In the genomic region with DNA sequence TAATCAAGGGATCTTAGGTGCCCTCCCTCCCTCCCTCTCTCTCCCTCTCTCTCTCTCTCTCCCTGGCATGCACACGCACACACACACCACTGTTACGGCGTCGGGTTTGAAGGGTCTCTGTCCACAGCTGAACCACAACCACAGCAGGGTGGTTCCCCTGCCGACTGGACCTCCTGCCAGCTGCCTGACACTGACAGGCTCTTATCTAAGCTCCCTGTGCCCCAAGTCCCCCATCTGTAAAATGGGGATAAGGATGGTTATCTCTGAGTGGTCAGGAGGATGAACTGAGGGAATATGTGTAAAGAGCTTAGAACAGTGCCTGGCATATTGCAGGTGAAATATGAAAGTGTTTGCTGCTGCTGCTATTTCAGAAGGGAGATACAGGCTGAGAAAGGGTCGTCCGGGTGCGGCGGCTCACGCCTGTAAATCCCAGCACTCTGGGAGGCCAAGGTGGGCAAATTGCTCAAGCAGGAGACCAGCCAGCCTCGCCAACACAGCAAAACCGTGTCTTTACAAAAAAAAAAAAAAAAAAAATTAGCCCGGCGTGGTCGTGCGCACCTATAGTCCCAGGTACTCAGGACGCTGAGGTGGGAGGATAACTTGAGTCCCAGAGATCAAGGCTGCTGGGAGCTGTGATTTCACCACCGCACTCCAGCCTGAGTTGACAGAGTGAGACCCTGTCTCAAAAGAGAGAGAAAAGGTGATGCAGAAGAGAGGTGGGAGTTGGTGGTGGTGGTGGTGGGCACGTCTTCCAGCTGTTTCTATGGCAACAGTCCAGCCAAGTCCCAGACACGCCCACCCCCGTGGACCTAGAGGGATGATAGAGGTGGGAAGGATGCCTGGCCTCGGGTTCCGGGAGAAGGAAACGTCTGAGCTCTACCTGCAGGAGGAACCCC, we compare ENCODE assay signal across 1 cellular context.
TF ChIP-seq lines count a peak whose summit lies in the region.

No MANE protein-coding gene starts in this region.

TF ChIP-seq in K562, 482 proteins besides CTCF, POLR2A, EP300 and RAD21 (continues in another document):
- TF ChIP-seq PML (IDR thresholded peaks at IDR 0.05; ENCODE audit: low read length), result 0 out of 2 replicates have a peak, but pooled peaks have one; percentile 38
- TF ChIP-seq, protein P1, sequence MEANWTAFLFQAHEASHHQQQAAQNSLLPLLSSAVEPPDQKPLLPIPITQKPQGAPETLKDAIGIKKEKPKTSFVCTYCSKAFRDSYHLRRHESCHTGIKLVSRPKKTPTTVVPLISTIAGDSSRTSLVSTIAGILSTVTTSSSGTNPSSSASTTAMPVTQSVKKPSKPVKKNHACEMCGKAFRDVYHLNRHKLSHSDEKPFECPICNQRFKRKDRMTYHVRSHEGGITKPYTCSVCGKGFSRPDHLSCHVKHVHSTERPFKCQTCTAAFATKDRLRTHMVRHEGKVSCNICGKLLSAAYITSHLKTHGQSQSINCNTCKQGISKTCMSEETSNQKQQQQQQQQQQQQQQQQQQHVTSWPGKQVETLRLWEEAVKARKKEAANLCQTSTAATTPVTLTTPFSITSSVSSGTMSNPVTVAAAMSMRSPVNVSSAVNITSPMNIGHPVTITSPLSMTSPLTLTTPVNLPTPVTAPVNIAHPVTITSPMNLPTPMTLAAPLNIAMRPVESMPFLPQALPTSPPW (CRISPR knock-in tag; IDR thresholded peaks at IDR 0.05), result 0 out of 2 replicates have a peak, but pooled peaks have one; percentile 26
- TF ChIP-seq, protein P2, sequence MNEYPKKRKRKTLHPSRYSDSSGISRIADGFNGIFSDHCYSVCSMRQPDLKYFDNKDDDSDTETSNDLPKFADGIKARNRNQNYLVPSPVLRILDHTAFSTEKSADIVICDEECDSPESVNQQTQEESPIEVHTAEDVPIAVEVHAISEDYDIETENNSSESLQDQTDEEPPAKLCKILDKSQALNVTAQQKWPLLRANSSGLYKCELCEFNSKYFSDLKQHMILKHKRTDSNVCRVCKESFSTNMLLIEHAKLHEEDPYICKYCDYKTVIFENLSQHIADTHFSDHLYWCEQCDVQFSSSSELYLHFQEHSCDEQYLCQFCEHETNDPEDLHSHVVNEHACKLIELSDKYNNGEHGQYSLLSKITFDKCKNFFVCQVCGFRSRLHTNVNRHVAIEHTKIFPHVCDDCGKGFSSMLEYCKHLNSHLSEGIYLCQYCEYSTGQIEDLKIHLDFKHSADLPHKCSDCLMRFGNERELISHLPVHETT (CRISPR knock-in tag; conservative IDR thresholded peaks at IDR 0.05 in 1 of 2, IDR thresholded peaks at IDR 0.05 in 1 of 2), result no peak
- TF ChIP-seq ADNP (tag; IDR thresholded peaks at IDR 0.05), result no peak
- TF ChIP-seq MTA2 (IDR thresholded peaks at IDR 0.05; ENCODE audit: low read depth), result peak; percentile 37; the same call in 1 of the 2 replicates
- no peak for TF ChIP-seq NCOA6 (IDR thresholded peaks at IDR 0.05)
- TF ChIP-seq, protein P3, sequence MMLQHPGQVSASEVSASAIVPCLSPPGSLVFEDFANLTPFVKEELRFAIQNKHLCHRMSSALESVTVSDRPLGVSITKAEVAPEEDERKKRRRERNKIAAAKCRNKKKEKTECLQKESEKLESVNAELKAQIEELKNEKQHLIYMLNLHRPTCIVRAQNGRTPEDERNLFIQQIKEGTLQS (IDR thresholded peaks at IDR 0.05), result no peak
- TF ChIP-seq, protein P3 (CRISPR knock-in tag; conservative IDR thresholded peaks at IDR 0.05), result no peak
- TF ChIP-seq, protein P4, sequence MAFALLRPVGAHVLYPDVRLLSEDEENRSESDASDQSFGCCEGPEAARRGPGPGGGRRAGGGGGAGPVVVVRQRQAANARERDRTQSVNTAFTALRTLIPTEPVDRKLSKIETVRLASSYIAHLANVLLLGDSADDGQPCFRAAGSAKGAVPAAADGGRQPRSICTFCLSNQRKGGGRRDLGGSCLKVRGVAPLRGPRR (CRISPR knock-in tag; IDR thresholded peaks at IDR 0.05), result no peak
- no peak for TF ChIP-seq ZNF764 (CRISPR knock-in tag; IDR thresholded peaks at IDR 0.05; ENCODE audit: low read depth)
- no peak for TF ChIP-seq RNF2 (IDR thresholded peaks at IDR 0.05)
- TF ChIP-seq, protein P5, sequence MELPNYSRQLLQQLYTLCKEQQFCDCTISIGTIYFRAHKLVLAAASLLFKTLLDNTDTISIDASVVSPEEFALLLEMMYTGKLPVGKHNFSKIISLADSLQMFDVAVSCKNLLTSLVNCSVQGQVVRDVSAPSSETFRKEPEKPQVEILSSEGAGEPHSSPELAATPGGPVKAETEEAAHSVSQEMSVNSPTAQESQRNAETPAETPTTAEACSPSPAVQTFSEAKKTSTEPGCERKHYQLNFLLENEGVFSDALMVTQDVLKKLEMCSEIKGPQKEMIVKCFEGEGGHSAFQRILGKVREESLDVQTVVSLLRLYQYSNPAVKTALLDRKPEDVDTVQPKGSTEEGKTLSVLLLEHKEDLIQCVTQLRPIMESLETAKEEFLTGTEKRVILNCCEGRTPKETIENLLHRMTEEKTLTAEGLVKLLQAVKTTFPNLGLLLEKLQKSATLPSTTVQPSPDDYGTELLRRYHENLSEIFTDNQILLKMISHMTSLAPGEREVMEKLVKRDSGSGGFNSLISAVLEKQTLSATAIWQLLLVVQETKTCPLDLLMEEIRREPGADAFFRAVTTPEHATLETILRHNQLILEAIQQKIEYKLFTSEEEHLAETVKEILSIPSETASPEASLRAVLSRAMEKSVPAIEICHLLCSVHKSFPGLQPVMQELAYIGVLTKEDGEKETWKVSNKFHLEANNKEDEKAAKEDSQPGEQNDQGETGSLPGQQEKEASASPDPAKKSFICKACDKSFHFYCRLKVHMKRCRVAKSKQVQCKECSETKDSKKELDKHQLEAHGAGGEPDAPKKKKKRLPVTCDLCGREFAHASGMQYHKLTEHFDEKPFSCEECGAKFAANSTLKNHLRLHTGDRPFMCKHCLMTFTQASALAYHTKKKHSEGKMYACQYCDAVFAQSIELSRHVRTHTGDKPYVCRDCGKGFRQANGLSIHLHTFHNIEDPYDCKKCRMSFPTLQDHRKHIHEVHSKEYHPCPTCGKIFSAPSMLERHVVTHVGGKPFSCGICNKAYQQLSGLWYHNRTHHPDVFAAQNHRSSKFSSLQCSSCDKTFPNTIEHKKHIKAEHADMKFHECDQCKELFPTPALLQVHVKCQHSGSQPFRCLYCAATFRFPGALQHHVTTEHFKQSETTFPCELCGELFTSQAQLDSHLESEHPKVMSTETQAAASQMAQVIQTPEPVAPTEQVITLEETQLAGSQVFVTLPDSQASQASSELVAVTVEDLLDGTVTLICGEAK (IDR thresholded peaks at IDR 0.05), result no peak
- TF ChIP-seq, protein P5 (CRISPR knock-in tag; IDR thresholded peaks at IDR 0.05), result no peak
- peak; percentile 78 for TF ChIP-seq TAL1 (IDR thresholded peaks at IDR 0.05)
- TF ChIP-seq, protein P6, sequence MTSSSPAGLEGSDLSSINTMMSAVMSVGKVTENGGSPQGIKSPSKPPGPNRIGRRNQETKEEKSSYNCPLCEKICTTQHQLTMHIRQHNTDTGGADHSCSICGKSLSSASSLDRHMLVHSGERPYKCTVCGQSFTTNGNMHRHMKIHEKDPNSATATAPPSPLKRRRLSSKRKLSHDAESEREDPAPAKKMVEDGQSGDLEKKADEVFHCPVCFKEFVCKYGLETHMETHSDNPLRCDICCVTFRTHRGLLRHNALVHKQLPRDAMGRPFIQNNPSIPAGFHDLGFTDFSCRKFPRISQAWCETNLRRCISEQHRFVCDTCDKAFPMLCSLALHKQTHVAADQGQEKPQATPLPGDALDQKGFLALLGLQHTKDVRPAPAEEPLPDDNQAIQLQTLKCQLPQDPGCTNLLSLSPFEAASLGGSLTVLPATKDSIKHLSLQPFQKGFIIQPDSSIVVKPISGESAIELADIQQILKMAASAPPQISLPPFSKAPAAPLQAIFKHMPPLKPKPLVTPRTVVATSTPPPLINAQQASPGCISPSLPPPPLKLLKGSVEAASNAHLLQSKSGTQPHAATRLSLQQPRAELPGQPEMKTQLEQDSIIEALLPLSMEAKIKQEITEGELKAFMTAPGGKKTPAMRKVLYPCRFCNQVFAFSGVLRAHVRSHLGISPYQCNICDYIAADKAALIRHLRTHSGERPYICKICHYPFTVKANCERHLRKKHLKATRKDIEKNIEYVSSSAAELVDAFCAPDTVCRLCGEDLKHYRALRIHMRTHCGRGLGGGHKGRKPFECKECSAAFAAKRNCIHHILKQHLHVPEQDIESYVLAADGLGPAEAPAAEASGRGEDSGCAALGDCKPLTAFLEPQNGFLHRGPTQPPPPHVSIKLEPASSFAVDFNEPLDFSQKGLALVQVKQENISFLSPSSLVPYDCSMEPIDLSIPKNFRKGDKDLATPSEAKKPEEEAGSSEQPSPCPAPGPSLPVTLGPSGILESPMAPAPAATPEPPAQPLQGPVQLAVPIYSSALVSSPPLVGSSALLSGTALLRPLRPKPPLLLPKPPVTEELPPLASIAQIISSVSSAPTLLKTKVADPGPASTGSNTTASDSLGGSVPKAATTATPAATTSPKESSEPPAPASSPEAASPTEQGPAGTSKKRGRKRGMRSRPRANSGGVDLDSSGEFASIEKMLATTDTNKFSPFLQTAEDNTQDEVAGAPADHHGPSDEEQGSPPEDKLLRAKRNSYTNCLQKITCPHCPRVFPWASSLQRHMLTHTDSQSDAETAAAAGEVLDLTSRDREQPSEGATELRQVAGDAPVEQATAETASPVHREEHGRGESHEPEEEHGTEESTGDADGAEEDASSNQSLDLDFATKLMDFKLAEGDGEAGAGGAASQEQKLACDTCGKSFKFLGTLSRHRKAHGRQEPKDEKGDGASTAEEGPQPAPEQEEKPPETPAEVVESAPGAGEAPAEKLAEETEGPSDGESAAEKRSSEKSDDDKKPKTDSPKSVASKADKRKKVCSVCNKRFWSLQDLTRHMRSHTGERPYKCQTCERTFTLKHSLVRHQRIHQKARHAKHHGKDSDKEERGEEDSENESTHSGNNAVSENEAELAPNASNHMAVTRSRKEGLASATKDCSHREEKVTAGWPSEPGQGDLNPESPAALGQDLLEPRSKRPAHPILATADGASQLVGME (CRISPR knock-in tag; IDR thresholded peaks at IDR 0.05), result no peak
- TF ChIP-seq CBFA2T2 (conservative IDR thresholded peaks at IDR 0.05), result peak; percentile 80
- peak; percentile 25; the same call in 1 of the 2 replicates for TF ChIP-seq KLF16 (IDR thresholded peaks at IDR 0.05)
- no peak for TF ChIP-seq RFX5 (IDR thresholded peaks at IDR 0.05; ENCODE audit: low read depth, low read length)
- TF ChIP-seq GATA2 (CRISPR knock-in tag; IDR thresholded peaks at IDR 0.05), result 0 out of 2 replicates have a peak, but pooled peaks have one; percentile 15
- peak; percentile 88 for TF ChIP-seq CBFA2T3 (IDR thresholded peaks at IDR 0.05)
- TF ChIP-seq, protein P7, sequence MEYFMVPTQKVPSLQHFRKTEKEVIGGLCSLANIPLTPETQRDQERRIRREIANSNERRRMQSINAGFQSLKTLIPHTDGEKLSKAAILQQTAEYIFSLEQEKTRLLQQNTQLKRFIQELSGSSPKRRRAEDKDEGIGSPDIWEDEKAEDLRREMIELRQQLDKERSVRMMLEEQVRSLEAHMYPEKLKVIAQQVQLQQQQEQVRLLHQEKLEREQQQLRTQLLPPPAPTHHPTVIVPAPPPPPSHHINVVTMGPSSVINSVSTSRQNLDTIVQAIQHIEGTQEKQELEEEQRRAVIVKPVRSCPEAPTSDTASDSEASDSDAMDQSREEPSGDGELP (CRISPR knock-in tag; IDR thresholded peaks at IDR 0.05; ENCODE audit: borderline replicate concordance), result peak; percentile 51
- peak in 1 of 2 experiments; percentile 53; a peak in 2 of 4 replicates for TF ChIP-seq KDM1A (IDR thresholded peaks at IDR 0.05)
- TF ChIP-seq FIP1L1 (IDR thresholded peaks at IDR 0.05; ENCODE audit: low read depth, low read length, poor library complexity, severe bottlenecking), result no peak
- peak; percentile 74 for TF ChIP-seq RFX1 (IDR thresholded peaks at IDR 0.05)
- TF ChIP-seq NFATC3 (IDR thresholded peaks at IDR 0.05), result no peak
- TF ChIP-seq TEAD4 (IDR thresholded peaks at IDR 0.05; ENCODE audit: low read length), result peak; percentile 82
- TF ChIP-seq TEAD4 (CRISPR knock-in tag; IDR thresholded peaks at IDR 0.05; ENCODE audit: borderline replicate concordance), result no peak
- TF ChIP-seq SUPT5H (IDR thresholded peaks at IDR 0.05), result no peak
- TF ChIP-seq SREBF1 (IDR thresholded peaks at IDR 0.05; ENCODE audit: borderline replicate concordance, low read depth, low read length), result no peak
- TF ChIP-seq ZNF253 (CRISPR knock-in tag; conservative IDR thresholded peaks at IDR 0.05), result no peak
